ENCODE assay signal across 25 cellular contexts in genomic region chr18:22228930-22229329, GRCh38. TPM values are rescaled to one million over a fixed set of nuclear protein-coding genes. Genes with fewer than 3 reads are reported as not detected.
DNase-seq lines count a peak whose midpoint lies in the region; ATAC-seq and TF ChIP-seq lines count a peak whose summit lies in the region.
"Had no signal": no experiment of that assay in that cellular context is flagged by ENCODE, and none has a peak within 500 bp of the region (broad histone marks: within the 10 kb centered on the region; RNA-seq: fewer than 3 reads in every experiment).

No MANE protein-coding gene starts in this region.

- no peaks in the 10 kb centered on the region for H3K36me3 ChIP-seq in PC-3 (ENCODE audit: low read depth, low read length)
- H3K36me3 ChIP-seq in smooth muscle cell (ENCODE audit: low read depth): no peaks in the 10 kb centered on the region
- H3K36me3 ChIP-seq: heart right ventricle, ovary, SJCRH30, WERI-Rb-1 had no signal

- no peak for ATAC-seq in PC-3
- ATAC-seq: heart right ventricle, Panc1 had no signal

- intact Hi-C loops in PC-3 (cut with micrococcal nuclease): no loop called here

- H3K4me1 ChIP-seq in PC-3 (ENCODE audit: insufficient read depth, low read length) (peaks cover 15% of the 10 kb centered on the region), smooth muscle cell (ENCODE audit: low read depth) (no peaks in the 10 kb centered on the region)
- H3K4me1 ChIP-seq: SJCRH30 had no signal

- no peaks in the 10 kb centered on the region for H3K79me2 ChIP-seq in PC-3 (ENCODE audit: low read length)
- no peaks in the 10 kb centered on the region for H3K79me2 ChIP-seq in smooth muscle cell (ENCODE audit: low read depth)

- no TSS peak for BruUV-seq in PC-3 (replicated peaks; lab: Mats Ljungman, UMichigan)

- CTCF ChIA-PET in PC-3 (lab: Charles Lee): no interaction called here

- H3K9ac ChIP-seq in PC-3 (ENCODE audit: low read length): no peak overlapping the region
- H3K9ac ChIP-seq in smooth muscle cell (ENCODE audit: low read depth): no peak overlapping the region

- POLR2A ChIA-PET in PC-3 (lab: Charles Lee; ENCODE audit: unreplicated experiment): no interaction called here

- H3K9me2 ChIP-seq in PC-3 (replicated peaks; ENCODE audit: low read length): no peaks in the 10 kb centered on the region

- H3K9me3 ChIP-seq in PC-3 (ENCODE audit: low read length): no peaks in the 10 kb centered on the region
- H3K9me3 ChIP-seq in smooth muscle cell (replicated peaks; ENCODE audit: low read depth): no peaks in the 10 kb centered on the region
- H3K9me3 ChIP-seq: heart right ventricle, ovary, SJCRH30 had no signal

- H4K20me1 ChIP-seq in PC-3 (ENCODE audit: low read length) (no peaks in the 10 kb centered on the region), smooth muscle cell (ENCODE audit: low read depth) (no peaks in the 10 kb centered on the region)

- H3F3A ChIP-seq in PC-3 (ENCODE audit: low read length, unreplicated experiment): no peaks in the 10 kb centered on the region
- no peaks in the 10 kb centered on the region for H3F3A ChIP-seq in smooth muscle cell (ENCODE audit: low read depth)

- peak; percentile 18 for DNase-seq in ELR (ENCODE audit: low read depth)
- peak; percentile 25 for DNase-seq in PC-3
- peak; percentile 44 for DNase-seq in choroid plexus epithelial cell (ENCODE audit: low read depth)
- DNase-seq in smooth muscle cell (lab: John Stamatoyannopoulos, UW; ENCODE audit: unreplicated experiment): no peak
- no peak for DNase-seq in middle frontal gyrus (ENCODE audit: extremely low spot score, low spot score)
- no peak for DNase-seq in NCI-H146 (lab: John Stamatoyannopoulos, UW)
- no peak for DNase-seq in NCI-H2227 (lab: John Stamatoyannopoulos, UW; ENCODE audit: unreplicated experiment)
- DNase-seq: activated CD4-positive, alpha-beta T cell treated with anti-CD3 and anti-CD28 coated beads, Interleukin-2, amount 10 ng/mL, durations not matched to agents 24 days and 14 days; activated CD8-positive, alpha-beta memory T cell treated with anti-CD3 and anti-CD28 coated beads for 24 hours; amygdala; Calu3; cortex of kidney; DMS79; effector memory CD4-positive, alpha-beta T cell; erythroblast; heart right ventricle; Kasumi-1; NCI-H1436 treated with DMSO at 0.1 percent for 48 hours; ovary; SJCRH30; stimulated activated naive CD4-positive, alpha-beta T cell; T1000; WERI-Rb-1 had no signal

- no peak overlapping the region for H3K27ac ChIP-seq in PC-3 (ENCODE audit: low read length)
- H3K27ac ChIP-seq in smooth muscle cell (ENCODE audit: low read depth): peak overlapping the region; percentile 41
- H3K27ac ChIP-seq: heart right ventricle, ovary, SJCRH30, WERI-Rb-1 had no signal

- H3K4me2 ChIP-seq in PC-3 (ENCODE audit: low read length): no peak overlapping the region
- H3K4me2 ChIP-seq in smooth muscle cell: peak overlapping the region; percentile 35

- H3K4me3 ChIP-seq in PC-3 (ENCODE audit: low read length) (no peak overlapping the region), choroid plexus epithelial cell (ENCODE audit: low read depth, low read length) (no peak overlapping the region), smooth muscle cell (no peak overlapping the region)
- H3K4me3 ChIP-seq: heart right ventricle, ovary, SJCRH30 had no signal

- no peaks in the 10 kb centered on the region for H3K27me3 ChIP-seq in PC-3 (ENCODE audit: low read length)
- no peaks in the 10 kb centered on the region for H3K27me3 ChIP-seq in smooth muscle cell (ENCODE audit: low read depth)
- H3K27me3 ChIP-seq: heart right ventricle, ovary, SJCRH30 had no signal

- 50% methylated on average over 2 of the region's 2 CpGs for WGBS in smooth muscle cell (ENCODE audit: low lambda C conversion rate)

- no peak for TF ChIP-seq CTCF in PC-3 (conservative IDR thresholded peaks at IDR 0.05; ENCODE audit: low read depth, low read length)
- TF ChIP-seq CTCF in choroid plexus epithelial cell (conservative IDR thresholded peaks at IDR 0.05; ENCODE audit: low read depth, low read length): no peak
- no peak for TF ChIP-seq CTCF in smooth muscle cell (IDR thresholded peaks at IDR 0.05; ENCODE audit: borderline replicate concordance, insufficient read depth, poor library complexity, severe bottlenecking)

- no peak overlapping the region for H2AFZ ChIP-seq in PC-3 (ENCODE audit: low read length)
- no peak overlapping the region for H2AFZ ChIP-seq in smooth muscle cell (ENCODE audit: low read depth)

RNA-seq across cellular contexts. Expression of gene GATA6, which starts 59.5 kb away (rescaled TPM):
- total RNA-seq in PC-3 (2014; rRNA removed) (19.4 and 24.1 TPM in 2 replicates), smooth muscle cell (48.5 and 52.5 TPM in 2 replicates)
- polyA plus RNA-seq in smooth muscle cell: 39.2 and 49.9 TPM in 2 replicates
- total RNA-seq: activated CD4-positive, alpha-beta T cell treated with anti-CD3 and anti-CD28 coated beads, Interleukin-2, amount 10 ng/mL, durations not matched to agents 24 days and 14 days had no signal
- polyA plus RNA-seq: neural cell had no signal

Comparison
In these comparisons a context has a peak if more than half of its experiments do, and no peak if none do; other contexts are left out.
1. DNase-seq: peak in ELR (single experiment), PC-3 (single experiment) and choroid plexus epithelial cell (single experiment); none in smooth muscle cell (single experiment), middle frontal gyrus (single experiment), NCI-H146 (single experiment) and NCI-H2227 (single experiment).